In the genomic region with DNA sequence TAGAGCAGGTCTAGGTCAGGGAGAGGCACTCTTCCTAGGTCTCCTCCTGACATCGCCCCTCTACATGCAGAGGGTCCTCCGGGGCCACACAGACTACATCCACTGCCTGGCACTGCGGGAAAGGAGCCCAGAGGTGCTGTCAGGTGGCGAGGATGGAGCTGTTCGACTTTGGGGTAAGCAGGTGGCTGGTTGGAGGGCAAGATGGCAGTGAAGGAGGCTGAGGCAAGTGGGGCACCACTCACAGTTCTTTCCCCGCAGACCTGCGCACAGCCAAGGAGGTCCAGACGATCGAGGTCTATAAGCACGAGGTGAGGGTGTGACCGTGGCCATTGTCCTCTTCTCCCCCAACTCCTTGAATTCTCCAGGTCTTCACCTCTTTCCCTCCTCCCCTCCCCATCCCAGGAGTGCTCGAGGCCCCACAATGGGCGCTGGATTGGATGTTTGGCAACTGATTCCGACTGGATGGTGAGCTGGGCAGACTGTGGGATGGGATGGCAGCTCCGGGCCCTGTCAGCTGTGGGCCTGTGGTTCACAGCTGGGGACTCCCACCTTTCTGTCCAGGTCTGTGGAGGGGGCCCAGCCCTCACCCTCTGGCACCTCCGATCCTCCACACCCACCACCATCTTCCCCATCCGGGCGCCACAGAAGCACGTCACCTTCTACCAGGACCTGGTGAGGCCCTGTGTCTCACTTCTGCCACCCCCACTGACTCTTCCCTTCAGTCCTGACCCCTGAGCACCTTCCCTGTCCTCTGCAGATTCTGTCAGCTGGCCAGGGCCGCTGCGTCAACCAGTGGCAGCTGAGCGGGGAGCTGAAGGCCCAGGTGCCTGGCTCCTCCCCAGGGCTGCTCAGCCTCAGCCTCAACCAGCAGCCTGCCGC, we compare ENCODE assay signal across 20 cellular contexts. TPM values are rescaled to one million over a fixed set of nuclear protein-coding genes. Genes with fewer than 3 reads are reported as not detected.
"Had no signal": no experiment of that assay in that cellular context is flagged by ENCODE, and none has a peak within 500 bp of the region (broad histone marks: within the 10 kb centered on the region; RNA-seq: fewer than 3 reads in every experiment).

No MANE protein-coding gene starts in this region.

- H3K27ac Mint-ChIP-seq: activated CD4-positive, alpha-beta memory T cell treated with anti-CD3 and anti-CD28 coated beads, Interleukin-2, amount 10 ng/mL, durations not matched to agents 7 days and 5 days; activated naive CD4-positive, alpha-beta T cell treated with anti-CD3 and anti-CD28 coated beads for 36 hours; activated T-helper 1 cell treated with anti-CD3 and anti-CD28 coated beads, Interleukin-12 subunit alpha, Interleukin-12 subunit beta, Interleukin-2, Interleukin-4 antibody, amounts not matched to agents 30 ng/mL and 10 ng/mL and 1 ng/mL, durations not matched to agents 14 hours and 24 hours and 36 hours; stimulated activated naive B cell treated with anti-CD40 and anti-IgM and Interleukin-4, amounts not matched to agents 10 μg/mL and 1 μg/mL and 100 μg/mL, for 72 hours had no signal

- ATAC-seq: gastrocnemius medialis; right cardiac atrium; stimulated activated naive B cell treated with anti-CD40 and anti-IgM and Interleukin-4, amounts not matched to agents 10 μg/mL and 1 μg/mL and 100 μg/mL, for 72 hours had no signal

- H3K9me3 ChIP-seq: adrenal gland, gastrocnemius medialis, transverse colon had no signal

- H3K4me3 Mint-ChIP-seq: activated CD4-positive, alpha-beta memory T cell treated with anti-CD3 and anti-CD28 coated beads, Interleukin-2, amount 10 ng/mL, durations not matched to agents 7 days and 5 days; activated naive CD4-positive, alpha-beta T cell treated with anti-CD3 and anti-CD28 coated beads for 36 hours; activated T-helper 1 cell treated with anti-CD3 and anti-CD28 coated beads, Interleukin-12 subunit alpha, Interleukin-12 subunit beta, Interleukin-2, Interleukin-4 antibody, amounts not matched to agents 30 ng/mL and 10 ng/mL and 1 ng/mL, durations not matched to agents 14 hours and 24 hours and 36 hours; stimulated activated naive B cell treated with anti-CD40 and anti-IgM and Interleukin-4, amounts not matched to agents 10 μg/mL and 1 μg/mL and 100 μg/mL, for 72 hours had no signal

- H3K27ac ChIP-seq: adrenal gland, coronary artery, epithelial cell of prostate had no signal

- DNase-seq: activated CD4-positive, alpha-beta memory T cell treated with anti-CD3 and anti-CD28 coated beads, Interleukin-2, amount 10 ng/mL, durations not matched to agents 7 days and 5 days; activated naive CD4-positive, alpha-beta T cell treated with anti-CD3 and anti-CD28 coated beads for 36 hours; caudate nucleus; effector CD8-positive, alpha-beta T cell; gastrocnemius medialis; kidney glomerular epithelial cell; nucleus accumbens; stimulated activated CD4-positive, alpha-beta T cell treated with anti-CD3 and anti-CD28 coated beads, Interleukin-1b, Interleukin-23, amount 100 ng/mL, for 48 hours; stimulated activated naive B cell treated with anti-CD40 and anti-IgM and Interleukin-4, amounts not matched to agents 10 μg/mL and 1 μg/mL and 100 μg/mL, for 72 hours; T-helper 9 cell; transverse colon had no signal

- H3K9me3 Mint-ChIP-seq: activated CD4-positive, alpha-beta memory T cell treated with anti-CD3 and anti-CD28 coated beads, Interleukin-2, amount 10 ng/mL, durations not matched to agents 7 days and 5 days; activated naive CD4-positive, alpha-beta T cell treated with anti-CD3 and anti-CD28 coated beads for 36 hours; activated T-helper 1 cell treated with anti-CD3 and anti-CD28 coated beads, Interleukin-12 subunit alpha, Interleukin-12 subunit beta, Interleukin-2, Interleukin-4 antibody, amounts not matched to agents 30 ng/mL and 10 ng/mL and 1 ng/mL, durations not matched to agents 14 hours and 24 hours and 36 hours; stimulated activated naive B cell treated with anti-CD40 and anti-IgM and Interleukin-4, amounts not matched to agents 10 μg/mL and 1 μg/mL and 100 μg/mL, for 72 hours had no signal

RNA-seq across cellular contexts. Expression of gene CLDN6, which starts 8.9 kb away (rescaled TPM):
- total RNA-seq: activated CD4-positive, alpha-beta memory T cell treated with anti-CD3 and anti-CD28 coated beads, Interleukin-2, amount 10 ng/mL, durations not matched to agents 7 days and 5 days; activated naive CD4-positive, alpha-beta T cell treated with anti-CD3 and anti-CD28 coated beads for 36 hours; activated T-helper 1 cell treated with anti-CD3 and anti-CD28 coated beads, Interleukin-12 subunit alpha, Interleukin-12 subunit beta, Interleukin-2, Interleukin-4 antibody, amounts not matched to agents 30 ng/mL and 10 ng/mL and 1 ng/mL, durations not matched to agents 14 hours and 24 hours and 36 hours; lower leg skin; mesenteric fat pad; myocyte; right cardiac atrium; subcutaneous adipose tissue; transverse colon had no signal
- polyA plus RNA-seq: adrenal gland, right cardiac atrium had no signal

RNA-seq across cellular contexts. Expression of gene BICDL2, which starts 9.9 kb away (rescaled TPM):
- total RNA-seq: activated naive CD4-positive, alpha-beta T cell treated with anti-CD3 and anti-CD28 coated beads for 36 hours; activated T-helper 1 cell treated with anti-CD3 and anti-CD28 coated beads, Interleukin-12 subunit alpha, Interleukin-12 subunit beta, Interleukin-2, Interleukin-4 antibody, amounts not matched to agents 30 ng/mL and 10 ng/mL and 1 ng/mL, durations not matched to agents 14 hours and 24 hours and 36 hours; mesenteric fat pad; myocyte; right cardiac atrium; subcutaneous adipose tissue had no signal
- polyA plus RNA-seq: right cardiac atrium had no signal
